In the genomic region with DNA sequence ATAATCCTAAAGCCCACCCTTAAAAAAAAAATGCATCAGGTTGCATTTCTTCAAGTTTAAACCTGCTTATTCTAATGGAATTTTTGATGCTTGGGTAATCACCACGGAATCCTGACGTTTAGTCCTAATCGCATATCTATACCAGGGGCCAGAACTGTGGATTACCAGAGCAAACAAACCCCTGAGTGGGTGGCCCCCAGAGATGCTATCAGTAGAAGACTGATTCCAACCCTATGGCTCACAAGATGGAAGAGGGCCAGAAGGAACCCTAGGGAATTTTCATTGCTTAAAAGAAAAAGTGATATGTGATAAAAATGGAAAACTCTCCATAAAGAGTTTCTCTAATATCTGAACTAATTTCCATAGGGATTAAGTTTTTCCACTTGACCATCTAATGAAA, we compare ENCODE assay signal across 15 cellular contexts.
A peak's percentile ranks its signal among the peaks of the same experiment; 100 is the strongest.
DNase-seq lines count a peak whose midpoint lies in the region; ATAC-seq and TF ChIP-seq lines count a peak whose summit lies in the region.
"Had no signal": no experiment of that assay in that cellular context is flagged by ENCODE, and none has a peak within 500 bp of the region (broad histone marks: within the 10 kb centered on the region; RNA-seq: fewer than 3 reads in every experiment).

No MANE protein-coding gene starts in this region.

- no peaks in the 10 kb centered on the region for H3K4me1 ChIP-seq in PC-3 (ENCODE audit: insufficient read depth, low read length)
- peaks cover 14% of the 10 kb centered on the region for H3K4me1 ChIP-seq in smooth muscle cell (ENCODE audit: low read depth)
- no peaks in the 10 kb centered on the region for H3K4me1 ChIP-seq in ascending aorta

- no peaks in the 10 kb centered on the region for H3K9me2 ChIP-seq in PC-3 (replicated peaks; ENCODE audit: low read length)

- H3K4me3 ChIP-seq in PC-3 (ENCODE audit: low read length) (no peak overlapping the region), fibroblast of mammary gland (ENCODE audit: control insufficient read depth, low read depth, low read length) (no peak overlapping the region), smooth muscle cell (no peak overlapping the region), ascending aorta (no peak overlapping the region)
- H3K4me3 ChIP-seq: hepatocyte had no signal

- H3K27ac ChIP-seq in PC-3 (ENCODE audit: low read length), result no peak overlapping the region
- peak overlapping the region; percentile 75 for H3K27ac ChIP-seq in smooth muscle cell (ENCODE audit: low read depth)
- H3K27ac ChIP-seq in ascending aorta, result no peak overlapping the region
- H3K27ac ChIP-seq: 22Rv1, hepatocyte had no signal

- H3K79me2 ChIP-seq in PC-3 (ENCODE audit: low read length) (no peaks in the 10 kb centered on the region), smooth muscle cell (ENCODE audit: low read depth) (no peaks in the 10 kb centered on the region)
- H3K79me2 ChIP-seq: hepatocyte had no signal

- H3K9me3 ChIP-seq in PC-3 (ENCODE audit: low read length) (no peaks in the 10 kb centered on the region), smooth muscle cell (replicated peaks; ENCODE audit: low read depth) (no peaks in the 10 kb centered on the region), ascending aorta (no peaks in the 10 kb centered on the region)

- POLR2A ChIA-PET in PC-3 (lab: Charles Lee; ENCODE audit: unreplicated experiment), result no interaction called here

- H3K36me3 ChIP-seq in PC-3 (ENCODE audit: low read depth, low read length), result no peaks in the 10 kb centered on the region
- H3K36me3 ChIP-seq in smooth muscle cell (ENCODE audit: low read depth), result no peaks in the 10 kb centered on the region
- no peaks in the 10 kb centered on the region for H3K36me3 ChIP-seq in ascending aorta

- H3K4me2 ChIP-seq in PC-3 (ENCODE audit: low read length) (no peak overlapping the region), smooth muscle cell (peak overlapping the region; percentile 80)
- H3K4me2 ChIP-seq: hepatocyte had no signal

- CTCF ChIA-PET in PC-3 (lab: Charles Lee), result no interaction called here

- peak; percentile 9 for DNase-seq in DMS 273 (lab: John Stamatoyannopoulos, UW; ENCODE audit: unreplicated experiment)
- no peak for DNase-seq in DMS 273 treated with DMSO at 0.1 percent for 48 hours (lab: John Stamatoyannopoulos, UW)
- peak; percentile 16 for DNase-seq in PC-3
- peak; percentile 81 for DNase-seq in fibroblast of mammary gland (ENCODE audit: low read depth)
- DNase-seq in smooth muscle cell (lab: John Stamatoyannopoulos, UW; ENCODE audit: unreplicated experiment), result no peak
- no peak for DNase-seq in SHP77 (lab: John Stamatoyannopoulos, UW)
- DNase-seq in RPMI8226, result no peak
- no peak for DNase-seq in ascending aorta (ENCODE audit: low spot score in 2 of 2)
- DNase-seq: activated CD4-positive, CD25-positive, alpha-beta regulatory T cell treated with anti-CD3 and anti-CD28 coated beads, Interleukin-2, amount 50 U/mL, for 72 hours; activated CD8-positive, alpha-beta memory T cell treated with anti-CD3 and anti-CD28 coated beads, Interleukin-2, amount 50 U/mL, for 4 hours; COR-L47; NCI-H1694; NCI-H524 had no signal

- H2AFZ ChIP-seq in PC-3 (ENCODE audit: low read length), result no peak overlapping the region
- H2AFZ ChIP-seq in smooth muscle cell (ENCODE audit: low read depth), result no peak overlapping the region
- H2AFZ ChIP-seq: hepatocyte had no signal

- no TSS peak for BruUV-seq in PC-3 (replicated peaks; lab: Mats Ljungman, UMichigan)

- WGBS in smooth muscle cell (ENCODE audit: low lambda C conversion rate), result 5% methylated on average over 3 of the region's 3 CpGs

- ATAC-seq in PC-3, result no peak

- H3K9ac ChIP-seq in PC-3 (ENCODE audit: low read length) (no peak overlapping the region), smooth muscle cell (ENCODE audit: low read depth) (no peak overlapping the region)

- intact Hi-C loops in PC-3 (cut with micrococcal nuclease), result no loop called here
- intact Hi-C loops in ascending aorta (cut with DNase I), result no loop called here

- H4K20me1 ChIP-seq in PC-3 (ENCODE audit: low read length), result no peaks in the 10 kb centered on the region
- H4K20me1 ChIP-seq in smooth muscle cell (ENCODE audit: low read depth), result no peaks in the 10 kb centered on the region

- no peak for TF ChIP-seq CTCF in PC-3 (conservative IDR thresholded peaks at IDR 0.05; ENCODE audit: low read depth, low read length)
- no peak for TF ChIP-seq CTCF in fibroblast of mammary gland (conservative IDR thresholded peaks at IDR 0.05; ENCODE audit: control insufficient read depth, insufficient read depth, low read depth, low read length)
- no peak for TF ChIP-seq CTCF in smooth muscle cell (IDR thresholded peaks at IDR 0.05; ENCODE audit: borderline replicate concordance, insufficient read depth, poor library complexity, severe bottlenecking)
- no peak for TF ChIP-seq CTCF in ascending aorta (IDR thresholded peaks at IDR 0.05)

- H3F3A ChIP-seq in PC-3 (ENCODE audit: low read length, unreplicated experiment) (no peaks in the 10 kb centered on the region), smooth muscle cell (ENCODE audit: low read depth) (no peaks in the 10 kb centered on the region)

- H3K27me3 ChIP-seq in PC-3 (ENCODE audit: low read length) (peaks cover 70% of the 10 kb centered on the region), smooth muscle cell (ENCODE audit: low read depth) (no peaks in the 10 kb centered on the region), ascending aorta (no peaks in the 10 kb centered on the region)
- H3K27me3 ChIP-seq: hepatocyte had no signal

Comparison
In these comparisons a context has a peak if more than half of its experiments do, and no peak if none do; other contexts are left out.
1. DNase-seq: peak in DMS 273 (single experiment), PC-3 (single experiment) and fibroblast of mammary gland (single experiment); none in DMS 273 treated with DMSO at 0.1 percent for 48 hours (single experiment), smooth muscle cell (single experiment), SHP77 (0 of 2), RPMI8226 (single experiment) and ascending aorta (0 of 2).